Comparison of ENCODE assay signal across 1 cellular context in genomic region chr1:32755098-32755809, GRCh38.
TF ChIP-seq lines count a peak whose summit lies in the region.

No MANE protein-coding gene starts in this region.

TF ChIP-seq in WTC11, 78 proteins besides CTCF, POLR2A, EP300 and RAD21 (continued from another document):
- TF ChIP-seq PRDM15 (CRISPR knock-in tag; IDR thresholded peaks at IDR 0.05) (peak; percentile 73; the same call in 1 of the 2 replicates), PRRX2 (CRISPR knock-in tag; IDR thresholded peaks at IDR 0.05) (no peak), JUN (CRISPR knock-in tag; IDR thresholded peaks at IDR 0.05) (no peak), SMAD3 (CRISPR knock-in tag; IDR thresholded peaks at IDR 0.05; ENCODE audit: borderline replicate concordance) (peak; percentile 71; the same call in 1 of the 2 replicates), ZBTB21 (CRISPR knock-in tag; IDR thresholded peaks at IDR 0.05; ENCODE audit: borderline replicate concordance) (no peak)
TF ChIP-seq in WTC11: peak in this region for 3.
